Comparison of ENCODE assay signal across 18 cellular contexts in the genomic region with DNA sequence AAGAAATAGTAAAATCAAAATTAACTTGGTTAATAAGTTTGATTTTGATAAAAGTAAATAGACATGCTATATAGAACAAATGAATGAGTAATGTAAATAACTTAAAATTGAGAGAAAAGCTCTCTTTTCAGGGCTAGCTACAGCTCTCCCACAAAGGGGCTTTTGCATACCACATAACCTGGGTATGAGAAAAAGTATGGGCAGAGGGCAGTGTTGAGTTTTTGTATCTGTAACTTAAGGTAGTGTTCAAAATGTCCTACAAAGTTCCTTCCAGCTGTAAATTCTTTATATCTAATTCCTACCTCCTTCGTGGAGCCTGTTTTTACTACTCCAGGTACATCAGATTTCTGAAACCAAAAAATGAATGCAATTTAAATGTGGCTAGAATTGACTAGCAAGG. TPM values are rescaled to one million over a fixed set of nuclear protein-coding genes. Genes with fewer than 3 reads are reported as not detected.
DNase-seq lines count a peak whose midpoint lies in the region; ATAC-seq, FAIRE-seq and TF ChIP-seq lines count a peak whose summit lies in the region.
"Had no signal": no experiment of that assay in that cellular context is flagged by ENCODE, and none has a peak within 500 bp of the region (broad histone marks: within the 10 kb centered on the region; RNA-seq: fewer than 3 reads in every experiment).

No MANE protein-coding gene starts in this region.

- 96% methylated on average over 1 of the region's 1 CpG for WGBS in GM12878 (ENCODE audit: insufficient coverage, insufficient replicate concordance, low lambda C conversion rate, missing lambda C conversion rate)
- WGBS in HepG2 (ENCODE audit: low lambda C conversion rate) = 88% methylated on average over 1 of the region's 1 CpG

- no peak for TF ChIP-seq POLR2A in GM12878 (IDR thresholded peaks at IDR 0.05; ENCODE audit: low read depth, low read length)
- no peak for TF ChIP-seq POLR2A in HepG2 (IDR thresholded peaks at IDR 0.05; ENCODE audit: insufficient read depth in 1 of 2, low read depth in 2 of 2, low read length in 2 of 2)
- no peak for TF ChIP-seq POLR2A in GM18505 (IDR thresholded peaks at IDR 0.05; ENCODE audit: borderline replicate concordance, extremely low read depth, insufficient read depth, insufficient read length)

- H3K36me3 Mint-ChIP-seq in activated T-cell treated with anti-CD3 and anti-CD28 coated beads, Interleukin-2, amount 50 U/mL, for 4 hours (ENCODE audit: insufficient read depth) = peaks cover 21% of the 10 kb centered on the region

- BruUV-seq in GM12878 (replicated peaks; lab: Mats Ljungman, UMichigan) (no TSS peak), HepG2 (replicated peaks; lab: Mats Ljungman, UMichigan) (no TSS peak)

- H3K27me3 ChIP-seq in GM12878 (replicated peaks in 1 of 2; ENCODE audit: control insufficient read depth in 2 of 2, insufficient read depth in 2 of 2, low read length in 1 of 2) (no peaks in the 10 kb centered on the region), HepG2 (ENCODE audit: control insufficient read depth in 1 of 2, insufficient read depth in 2 of 2, low read length in 2 of 2) (no peaks in the 10 kb centered on the region)
- H3K27me3 ChIP-seq: Peyer's patch had no signal

- RAD21 ChIA-PET in GM12878 (lab: Charles Lee; ENCODE audit: unreplicated experiment) = no interaction called here

- H3K4me2 ChIP-seq in GM12878 (ENCODE audit: control insufficient read depth, insufficient read depth) (no peak overlapping the region), HepG2 (ENCODE audit: low read depth, low read length) (no peak overlapping the region)

- no peak overlapping the region for H3K4me3 Mint-ChIP-seq in activated T-cell treated with anti-CD3 and anti-CD28 coated beads, Interleukin-2, amount 50 U/mL, for 4 hours
- H3K4me3 Mint-ChIP-seq: B cell; CD4-positive, alpha-beta memory T cell had no signal

- TF ChIP-seq CTCF in GM12878 (IDR thresholded peaks at IDR 0.05 in 2 of 3, conservative IDR thresholded peaks at IDR 0.05 in 1 of 3; ENCODE audit: control insufficient read depth in 2 of 3, extremely low read depth in 1 of 3, insufficient read depth in 1 of 3, low read depth in 3 of 3, low read length in 3 of 3) = 0 out of 6 replicates have a peak, but pooled peaks of 1 of the 3 experiments have one; percentile 4
- TF ChIP-seq CTCF in HepG2 (CRISPR knock-in tag; IDR thresholded peaks at IDR 0.05) = peak; percentile 41

- H3K4me1 Mint-ChIP-seq in activated T-cell treated with anti-CD3 and anti-CD28 coated beads, Interleukin-2, amount 50 U/mL, for 4 hours (ENCODE audit: low read depth) = peaks cover 7% of the 10 kb centered on the region

- SMC1A ChIA-PET in GM12878 (lab: Charles Lee; ENCODE audit: uncharacterized antibody, unreplicated experiment) = no interaction called here

- no peak overlapping the region for H2AFZ ChIP-seq in GM12878 (ENCODE audit: control insufficient read depth, low read depth, low read length)
- no peak overlapping the region for H2AFZ ChIP-seq in HepG2 (ENCODE audit: low read length)

- no peak overlapping the region for H3K9ac ChIP-seq in GM12878 (ENCODE audit: control insufficient read depth, insufficient read depth, low read length)
- no peak overlapping the region for H3K9ac ChIP-seq in HepG2 (ENCODE audit: insufficient read depth, low read depth, low read length)

- DNase-seq in DMS114 treated with DMSO at 0.1 percent for 48 hours (lab: John Stamatoyannopoulos, UW; ENCODE audit: unreplicated experiment) (peak; percentile 6), NAMALWA (ENCODE audit: low spot score) (peak; percentile 22), GM12878 (ENCODE audit: low read depth, low spot score) (no peak), HepG2 (ENCODE audit: low spot score) (peak; percentile 16), DMS53 (lab: John Stamatoyannopoulos, UW) (no peak)
- no peak for DNase-seq in activated T-cell treated with anti-CD3 and anti-CD28 coated beads, Interleukin-2, amount 50 U/mL, for 4 hours
- DNase-seq: CD4-positive, alpha-beta memory T cell; DND-41; H7; NCI-H1417 treated with DMSO at 0.1 percent for 48 hours; NCI-H2081 treated with DMSO at 0.1 percent for 48 hours; NCI-H345; NCI-H526 treated with DMSO at 0.1 percent for 48 hours; Peyer's patch; SHP77 had no signal

- H3K79me2 ChIP-seq in GM12878 (ENCODE audit: control insufficient read depth, insufficient read depth, low read length) (peaks cover 2% of the 10 kb centered on the region), HepG2 (ENCODE audit: insufficient read depth, low read length) (peaks cover 25% of the 10 kb centered on the region)

- no peak overlapping the region for H3K4me3 ChIP-seq in GM12878
- no peak overlapping the region for H3K4me3 ChIP-seq in HepG2 (replicated peaks in 1 of 3; ENCODE audit: insufficient read depth in 1 of 3, low read depth in 2 of 3, low read length in 3 of 3)
- H3K4me3 ChIP-seq: Peyer's patch had no signal

- TF ChIP-seq EP300 in GM12878 (IDR thresholded peaks at IDR 0.05; ENCODE audit: borderline replicate concordance in 1 of 2, control insufficient read depth in 1 of 2, low read depth in 2 of 2, low read length in 2 of 2) (no peak), HepG2 (IDR thresholded peaks at IDR 0.05; ENCODE audit: low read depth in 2 of 2, low read length in 2 of 2) (no peak), HepG2 (CRISPR knock-in tag; IDR thresholded peaks at IDR 0.05; ENCODE audit: borderline replicate concordance) (no peak)

- H3K27me3 Mint-ChIP-seq in activated T-cell treated with anti-CD3 and anti-CD28 coated beads, Interleukin-2, amount 50 U/mL, for 4 hours (ENCODE audit: low read depth) = no peaks in the 10 kb centered on the region
- H3K27me3 Mint-ChIP-seq: B cell; CD4-positive, alpha-beta memory T cell had no signal

- in situ Hi-C loops in GM12878 (cut with MboI) (no loop called here), HepG2 (cut with HindIII; ENCODE audit: extremely low pct_ligation_motif_present, low pct_unique_long_range_greater_than_20kb) (no loop called here)

- H4K20me1 ChIP-seq in GM12878 (ENCODE audit: control insufficient read depth, insufficient read depth) = no peaks in the 10 kb centered on the region
- peaks cover 3% of the 10 kb centered on the region; the same call in 1 of the 2 replicates for H4K20me1 ChIP-seq in HepG2 (ENCODE audit: insufficient read depth, low read length)

- H3K9me3 ChIP-seq in GM12878 (replicated peaks; ENCODE audit: control insufficient read depth, insufficient read depth, low read length) (no peaks in the 10 kb centered on the region), HepG2 (ENCODE audit: low read length) (no peaks in the 10 kb centered on the region)
- H3K9me3 ChIP-seq: Peyer's patch had no signal

- H3K9me3 Mint-ChIP-seq in activated T-cell treated with anti-CD3 and anti-CD28 coated beads, Interleukin-2, amount 50 U/mL, for 4 hours = no peaks in the 10 kb centered on the region
- H3K9me3 Mint-ChIP-seq: CD4-positive, alpha-beta memory T cell had no signal

- FAIRE-seq in GM12878 (lab: Jason Lieb, UNC) (no peak), HepG2 (lab: Jason Lieb, UNC) (no peak)

- ATAC-seq in GM12878 = peak; percentile 38; the same call in 1 of the 3 replicates
- ATAC-seq in HepG2 = peak; percentile 70
- ATAC-seq in activated T-cell treated with anti-CD3 and anti-CD28 coated beads, Interleukin-2, amount 50 U/mL, for 4 hours = no peak
- ATAC-seq in GM18505 (IDR thresholded peaks at IDR 0.05; ENCODE audit: unreplicated experiment) = no peak
- ATAC-seq in GM18498 (IDR thresholded peaks at IDR 0.05; ENCODE audit: unreplicated experiment) = no peak

- H3K4me1 ChIP-seq in GM12878 (ENCODE audit: control insufficient read depth, insufficient read depth, low read length) = no peaks in the 10 kb centered on the region; the same call in 1 of the 2 replicates
- peaks cover 17% of the 10 kb centered on the region for H3K4me1 ChIP-seq in HepG2 (ENCODE audit: insufficient read depth, low read length)

- intact Hi-C loops in GM12878 (cut with micrococcal nuclease; ENCODE audit: unreplicated experiment) = no loop called here
- intact Hi-C loops in HepG2 (cut with micrococcal nuclease; ENCODE audit: unreplicated experiment) = no loop called here

- POLR2A ChIA-PET in GM12878 (lab: Charles Lee) = interaction anchor here (0.6 kb wide), 1 partner anchor 72 kb away, joined by 4 read pairs; no protein-coding TSS in a partner anchor
- POLR2A ChIA-PET in HepG2 (lab: Yijun Ruan, JAX) = interaction anchor here (1.4 to 1.8 kb wide), 3 partner anchors 24 to 61 kb away, joined by 3 to 7 read pairs (median 7); partner anchors contain the start of genes PRKAA1 and RPL37

- H3K27ac ChIP-seq in GM12878 (ENCODE audit: control insufficient read depth, insufficient read depth) (no peak overlapping the region), HepG2 (ENCODE audit: extremely low read length, insufficient read depth, low read length) (no peak overlapping the region)
- H3K27ac ChIP-seq: Peyer's patch had no signal

- CTCF ChIA-PET in GM12878 (lab: Yijun Ruan, JAX) (interaction anchor here (1.6 kb wide), 1 partner anchor 17 kb away, joined by 3 read pairs; no protein-coding TSS in a partner anchor), HepG2 (lab: Yijun Ruan, JAX; ENCODE audit: low intra/inter-chr PET ratio, low total read pairs) (no interaction called here)

- H3K36me3 ChIP-seq in GM12878 (ENCODE audit: control insufficient read depth in 2 of 2, insufficient read depth in 2 of 2, low read length in 1 of 2) (peaks cover 2 to 4% of the 10 kb centered on the region in 2 experiments; a peak in 2 of 4 replicates), HepG2 (replicated peaks in 1 of 2; ENCODE audit: control insufficient read depth in 1 of 2, insufficient read depth in 2 of 2, low read length in 2 of 2) (peaks cover 11 to 44% of the 10 kb centered on the region in 2 experiments)

- no peak for TF ChIP-seq RAD21 in GM12878 (IDR thresholded peaks at IDR 0.05; ENCODE audit: insufficient read depth, low read depth, low read length)
- no peak for TF ChIP-seq RAD21 in HepG2 (CRISPR knock-in tag; IDR thresholded peaks at IDR 0.05)

RNA-seq across cellular contexts. Expression of gene TTC33, which starts 18.9 kb away (rescaled TPM):
- total RNA-seq in GM12878 (2013; cell fraction: nucleolus; rRNA removed) = 7.5 and 8.6 TPM in 2 replicates
- total RNA-seq in GM12878 (2014; rRNA removed) = 7.9 and 11.3 TPM in 2 replicates
- 17.6 and 18.8 TPM in 2 replicates for total RNA-seq in GM12878 (2014; rRNA removed; fragmentation: Illumina TruSeq; extraction: Trizol)
- total RNA-seq in GM12878 (2021) = 10.0 and 11.0 TPM in 2 replicates
- polyA plus RNA-seq in GM12878 (2011; ENCODE audit: low read depth) = 4.9 TPM
- polyA plus RNA-seq in GM12878 (2011; rRNA removed) = 11.4 and 19.9 TPM in 2 replicates
- polyA plus RNA-seq in GM12878 (2011; cell fraction: cytosol; rRNA removed) = 2.6 and 3.8 TPM in 2 replicates
- polyA plus RNA-seq in GM12878 (2011; cell fraction: nucleus; rRNA removed) = 3.7 and 4.6 TPM in 2 replicates
- 6.0 and 7.3 TPM in 2 replicates for polyA plus RNA-seq in GM12878 (2012)
- polyA plus RNA-seq in GM12878 (2014; fragmentation: Illumina TruSeq; extraction: Trizol) = 15.7 and 18.1 TPM in 2 replicates
- polyA plus RNA-seq in GM12878 (2014; fragmentation: Nextera tagmentation; extraction: Ambion mirVana) = 10 to 100 TPM; 13.4 to 20.3 TPM
- polyA plus RNA-seq in GM12878 (2014; rRNA removed) = 5.7 and 8.0 TPM in 2 replicates
- polyA plus RNA-seq in GM12878 (2016; fragmentation: Nextera tagmentation; extraction: Ambion mirVana) = 10 to 100 TPM; 17.8 to 22.3 TPM
- 7.8 and 8.9 TPM in 2 replicates for polyA minus RNA-seq in GM12878 (2011; rRNA and poly(A)+ RNA removed)
- 2.4 and 9.8 TPM in 2 replicates for polyA minus RNA-seq in GM12878 (2011; cell fraction: cytosol; rRNA and poly(A)+ RNA removed)
- polyA minus RNA-seq in GM12878 (2011; cell fraction: nucleus; rRNA and poly(A)+ RNA removed) = 2.2 and 3.4 TPM in 2 replicates
- 20.0 and 37.9 TPM in 2 replicates for total RNA-seq in HepG2 (2016; rRNA removed; fragmentation: Illumina TruSeq; extraction: Trizol)
- 1.3 and 1.7 TPM in 2 replicates for total RNA-seq in HepG2 (2016; cell fraction: cytosol; rRNA removed; fragmentation: Illumina TruSeq; extraction: Trizol; ENCODE audit: low read depth)
- total RNA-seq in HepG2 (2016; cell fraction: insoluble cytoplasmic fraction; rRNA removed; fragmentation: Illumina TruSeq; extraction: Trizol) = 18.6 and 39.1 TPM in 2 replicates
- total RNA-seq in HepG2 (2016; cell fraction: membrane; rRNA removed; fragmentation: Illumina TruSeq; extraction: Trizol) = 4.6 and 4.8 TPM in 2 replicates
- 9.9 and 10.9 TPM in 2 replicates for total RNA-seq in HepG2 (2016; cell fraction: nucleus; rRNA removed; fragmentation: Illumina TruSeq; extraction: Trizol)
- polyA plus RNA-seq in HepG2 (2011; rRNA removed) = 3.8 and 4.5 TPM in 2 replicates
- polyA plus RNA-seq in HepG2 (2011; cell fraction: cytosol; rRNA removed) = 1.4 and 2.4 TPM in 2 replicates
- polyA plus RNA-seq in HepG2 (2011; cell fraction: nucleus; rRNA removed) = 1.2 and 2.1 TPM in 2 replicates
- 9.7 and 10.0 TPM in 2 replicates for polyA plus RNA-seq in HepG2 (2012)
- 0.32 and 0.58 TPM in 2 replicates for polyA plus RNA-seq in HepG2 (2016; cell fraction: cytosol; fragmentation: Illumina TruSeq; extraction: Trizol; ENCODE audit: low read depth)
- 21.9 and 22.3 TPM in 2 replicates for polyA plus RNA-seq in HepG2 (2016; cell fraction: insoluble cytoplasmic fraction; fragmentation: Illumina TruSeq; extraction: Trizol; ENCODE audit: low read depth)
- 1.8 and 2.1 TPM in 2 replicates for polyA plus RNA-seq in HepG2 (2016; cell fraction: membrane; fragmentation: Illumina TruSeq; extraction: Trizol; ENCODE audit: low read depth)
- polyA plus RNA-seq in HepG2 (2016; cell fraction: nucleus; fragmentation: Illumina TruSeq; extraction: Trizol; ENCODE audit: insufficient read depth, low read depth) = 8.5 and 9.4 TPM in 2 replicates
- 1.7 and 4.1 TPM in 2 replicates for polyA minus RNA-seq in HepG2 (2011; rRNA and poly(A)+ RNA removed; ENCODE audit: low replicate concordance)
- 7.9 and 11.0 TPM in 2 replicates for polyA minus RNA-seq in HepG2 (2011; cell fraction: cytosol; rRNA and poly(A)+ RNA removed)
- polyA minus RNA-seq in HepG2 (2011; cell fraction: nucleus; rRNA and poly(A)+ RNA removed) = 12.5 and 17.9 TPM in 2 replicates
- total RNA-seq in activated T-cell treated with anti-CD3 and anti-CD28 coated beads, Interleukin-2, amount 50 U/mL, for 4 hours = 10 to 100 TPM; 14.6 to 20.9 (median 15.9) TPM

RNA-seq across cellular contexts. Expression of gene PRKAA1, which starts 23.5 kb away (rescaled TPM):
- total RNA-seq in GM12878 (2013; cell fraction: nucleolus; rRNA removed) = 42.6 and 44.4 TPM in 2 replicates
- 28.2 and 40.6 TPM in 2 replicates for total RNA-seq in GM12878 (2014; rRNA removed)
- 36.2 and 37.7 TPM in 2 replicates for total RNA-seq in GM12878 (2014; rRNA removed; fragmentation: Illumina TruSeq; extraction: Trizol)
- 34.0 and 36.4 TPM in 2 replicates for total RNA-seq in GM12878 (2021)
- polyA plus RNA-seq in GM12878 (2011; ENCODE audit: low read depth) = 12.1 TPM
- 37.2 and 46.9 TPM in 2 replicates for polyA plus RNA-seq in GM12878 (2011; rRNA removed)
- 16.6 and 18.1 TPM in 2 replicates for polyA plus RNA-seq in GM12878 (2011; cell fraction: cytosol; rRNA removed)
- polyA plus RNA-seq in GM12878 (2011; cell fraction: nucleus; rRNA removed) = 27.0 and 29.3 TPM in 2 replicates
- polyA plus RNA-seq in GM12878 (2012) = 13.8 and 14.1 TPM in 2 replicates
- 55.5 and 67.5 TPM in 2 replicates for polyA plus RNA-seq in GM12878 (2014; fragmentation: Illumina TruSeq; extraction: Trizol)
- 10 to 100 TPM; 13.6 to 13.8 TPM for polyA plus RNA-seq in GM12878 (2014; fragmentation: Nextera tagmentation; extraction: Ambion mirVana)
- polyA plus RNA-seq in GM12878 (2014; rRNA removed) = 31.0 and 36.2 TPM in 2 replicates
- polyA plus RNA-seq in GM12878 (2016; fragmentation: Nextera tagmentation; extraction: Ambion mirVana) = 10 to 100 TPM; 23.6 to 25.4 TPM
- 17.2 and 27.1 TPM in 2 replicates for polyA minus RNA-seq in GM12878 (2011; rRNA and poly(A)+ RNA removed)
- polyA minus RNA-seq in GM12878 (2011; cell fraction: cytosol; rRNA and poly(A)+ RNA removed) = 12.7 and 16.7 TPM in 2 replicates
- polyA minus RNA-seq in GM12878 (2011; cell fraction: nucleus; rRNA and poly(A)+ RNA removed) = 10.3 and 24.0 TPM in 2 replicates
- total RNA-seq in HepG2 (2016; rRNA removed; fragmentation: Illumina TruSeq; extraction: Trizol) = 58.0 and 78.7 TPM in 2 replicates
- total RNA-seq in HepG2 (2016; cell fraction: cytosol; rRNA removed; fragmentation: Illumina TruSeq; extraction: Trizol; ENCODE audit: low read depth) = 31.0 and 34.0 TPM in 2 replicates
- 56.3 and 76.7 TPM in 2 replicates for total RNA-seq in HepG2 (2016; cell fraction: insoluble cytoplasmic fraction; rRNA removed; fragmentation: Illumina TruSeq; extraction: Trizol)
- 28.2 and 36.2 TPM in 2 replicates for total RNA-seq in HepG2 (2016; cell fraction: membrane; rRNA removed; fragmentation: Illumina TruSeq; extraction: Trizol)
- total RNA-seq in HepG2 (2016; cell fraction: nucleus; rRNA removed; fragmentation: Illumina TruSeq; extraction: Trizol) = 48.6 and 60.5 TPM in 2 replicates
- polyA plus RNA-seq in HepG2 (2011; rRNA removed) = 29.0 and 36.6 TPM in 2 replicates
- polyA plus RNA-seq in HepG2 (2011; cell fraction: cytosol; rRNA removed) = 10.5 and 18.5 TPM in 2 replicates
- polyA plus RNA-seq in HepG2 (2011; cell fraction: nucleus; rRNA removed) = 38.2 and 50.6 TPM in 2 replicates
- polyA plus RNA-seq in HepG2 (2012) = 39.5 and 51.9 TPM in 2 replicates
- polyA plus RNA-seq in HepG2 (2016; cell fraction: cytosol; fragmentation: Illumina TruSeq; extraction: Trizol; ENCODE audit: low read depth) = 1.4 and 1.5 TPM in 2 replicates
- polyA plus RNA-seq in HepG2 (2016; cell fraction: insoluble cytoplasmic fraction; fragmentation: Illumina TruSeq; extraction: Trizol; ENCODE audit: low read depth) = 32.4 and 34.1 TPM in 2 replicates
- polyA plus RNA-seq in HepG2 (2016; cell fraction: membrane; fragmentation: Illumina TruSeq; extraction: Trizol; ENCODE audit: low read depth) = 3.2 and 4.1 TPM in 2 replicates
- polyA plus RNA-seq in HepG2 (2016; cell fraction: nucleus; fragmentation: Illumina TruSeq; extraction: Trizol; ENCODE audit: insufficient read depth, low read depth) = 61.0 and 74.0 TPM in 2 replicates
- polyA minus RNA-seq in HepG2 (2011; rRNA and poly(A)+ RNA removed; ENCODE audit: low replicate concordance) = 12.8 and 19.6 TPM in 2 replicates
- 42.8 and 49.6 TPM in 2 replicates for polyA minus RNA-seq in HepG2 (2011; cell fraction: cytosol; rRNA and poly(A)+ RNA removed)
- polyA minus RNA-seq in HepG2 (2011; cell fraction: nucleus; rRNA and poly(A)+ RNA removed) = 88.8 and 97.3 TPM in 2 replicates
- 10 to 100 TPM; 48.6 to 51.4 (median 50.3) TPM for total RNA-seq in activated T-cell treated with anti-CD3 and anti-CD28 coated beads, Interleukin-2, amount 50 U/mL, for 4 hours

Comparison
In these comparisons a context has a peak if more than half of its experiments do, and no peak if none do; other contexts are left out.
1. DNase-seq: peak in DMS114 treated with DMSO at 0.1 percent for 48 hours (single experiment), NAMALWA (single experiment) and HepG2 (single experiment); none in GM12878 (single experiment), activated T-cell treated with anti-CD3 and anti-CD28 coated beads, Interleukin-2, amount 50 U/mL, for 4 hours (single experiment) and DMS53 (single experiment).
2. ATAC-seq: peak in GM12878 (single experiment) and HepG2 (single experiment); none in activated T-cell treated with anti-CD3 and anti-CD28 coated beads, Interleukin-2, amount 50 U/mL, for 4 hours (0 of 2), GM18505 (single experiment) and GM18498 (single experiment).